24 cellular contexts compared by ENCODE assay signal in the genomic region with DNA sequence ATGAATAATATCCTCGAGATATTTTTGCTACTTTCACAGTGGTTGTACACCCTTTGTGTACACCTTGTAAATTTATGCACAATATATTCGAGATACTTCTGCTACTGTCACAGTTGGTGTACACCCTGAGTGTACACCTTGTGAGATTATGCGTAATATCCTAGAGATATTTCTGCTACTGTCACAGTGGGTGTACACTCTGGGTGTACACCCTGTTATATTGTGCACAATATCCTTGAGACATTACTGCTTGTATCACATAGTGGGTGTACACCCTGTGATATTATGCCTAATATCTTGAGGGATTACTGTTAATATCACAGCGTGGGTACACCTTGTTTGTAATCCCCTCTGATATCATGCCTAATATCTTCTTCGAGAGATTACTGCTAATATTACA.
"Had no signal": no experiment of that assay in that cellular context is flagged by ENCODE, and none has a peak within 500 bp of the region (broad histone marks: within the 10 kb centered on the region; RNA-seq: fewer than 3 reads in every experiment).

No MANE protein-coding gene starts in this region.

- FAIRE-seq: pancreas had no signal

- DNase-seq: islet precursor cell; left ventricle myocardium inferior; midbrain; mucosa of descending colon; naive thymus-derived CD4-positive, alpha-beta T cell; nucleus accumbens; pancreas; posterior cingulate gyrus; retina; right cardiac atrium; stimulated activated CD4-positive, alpha-beta T cell treated with anti-CD3 and anti-CD28 coated beads, Interleukin-12 subunit alpha, Interleukin-12 subunit beta, amount 100 ng/mL, for 4 hours; stimulated activated CD4-positive, alpha-beta T cell treated with anti-CD3 and anti-CD28 coated beads, Interleukin-15, amount 100 ng/mL, for 24 hours; stimulated activated CD4-positive, alpha-beta T cell treated with anti-CD3 and anti-CD28 coated beads, Interleukin-2, amount 100 ng/mL, for 24 hours; stimulated activated CD4-positive, alpha-beta T cell treated with anti-CD3 and anti-CD28 coated beads, Interleukin-4, amount 100 ng/mL, for 1 hour; stimulated activated naive CD4-positive, alpha-beta T cell; stomach; testis; thyroid gland; transverse colon; upper lobe of left lung had no signal

- H3K9me3 Mint-ChIP-seq: memory B cell; naive thymus-derived CD4-positive, alpha-beta T cell; nephron; neural crest cell had no signal

- H3K27me3 Mint-ChIP-seq: memory B cell had no signal

- H3K4me1 Mint-ChIP-seq: naive thymus-derived CD4-positive, alpha-beta T cell; nephron; neural crest cell had no signal

- H3K27ac Mint-ChIP-seq: memory B cell; naive thymus-derived CD4-positive, alpha-beta T cell; nephron had no signal

- ATAC-seq: mucosa of descending colon; naive thymus-derived CD4-positive, alpha-beta T cell; pancreas; right cardiac atrium; sciatic nerve had no signal

- H3K4me3 Mint-ChIP-seq: memory B cell; naive thymus-derived CD4-positive, alpha-beta T cell; nephron; neural crest cell had no signal

- H3K36me3 Mint-ChIP-seq: memory B cell; naive thymus-derived CD4-positive, alpha-beta T cell had no signal
